ENCODE assay signal across 23 cellular contexts in the genomic region with DNA sequence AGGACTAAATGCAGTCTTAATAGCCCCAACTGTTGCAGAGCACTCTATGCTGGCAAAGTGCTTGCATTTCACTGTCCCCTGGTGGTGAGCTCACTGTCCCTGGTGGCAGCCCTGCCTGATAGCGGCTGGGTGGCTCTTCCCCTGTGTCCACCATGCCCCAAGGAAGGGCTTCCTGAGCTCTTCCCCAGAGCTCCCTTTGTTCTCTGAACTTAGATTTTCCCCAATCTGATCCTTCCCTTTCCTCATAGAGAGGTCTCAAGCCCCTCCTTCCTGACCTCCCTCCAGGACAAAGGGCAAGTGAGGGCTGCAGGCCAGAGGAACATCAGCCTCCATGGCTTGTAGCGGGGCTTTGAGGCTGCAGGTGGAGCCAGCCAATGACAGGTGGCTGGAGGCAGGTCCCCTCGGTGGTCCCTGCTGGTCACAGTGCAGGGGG. TPM values are rescaled to one million over a fixed set of nuclear protein-coding genes. Genes with fewer than 3 reads are reported as not detected.
A peak's percentile ranks its signal among the peaks of the same experiment; 100 is the strongest.
DNase-seq lines count a peak whose midpoint lies in the region; ATAC-seq and TF ChIP-seq lines count a peak whose summit lies in the region.
"Had no signal": no experiment of that assay in that cellular context is flagged by ENCODE, and none has a peak within 500 bp of the region (broad histone marks: within the 10 kb centered on the region; RNA-seq: fewer than 3 reads in every experiment).

No MANE protein-coding gene starts in this region.

- no peak overlapping the region for H3K56ac ChIP-seq in mesendoderm (ENCODE audit: low read length)

- no peak overlapping the region for H2BK120ac ChIP-seq in mesendoderm (ENCODE audit: low read depth, low read length)

- CTCF ChIA-PET in WTC11 (lab: Charles Lee): interaction anchor here (0.8 to 3.3 kb wide), 11 partner anchors 9 to 113 kb away, joined by 3 to 22 read pairs (median 6); no protein-coding TSS in a partner anchor

- H2BK5ac ChIP-seq in mesendoderm (ENCODE audit: low read length): no peak overlapping the region

- H3K9ac ChIP-seq in mesendoderm (ENCODE audit: low read length): no peak overlapping the region
- H3K9ac ChIP-seq: BLaER1 treated with 17β-estradiol and CSF1 and Interleukin-3, amounts not matched to agents 10 nM and 100 nM had no signal

- H3K27me3 ChIP-seq in mesendoderm (ENCODE audit: insufficient read depth, low read length, poor library complexity): no peaks in the 10 kb centered on the region
- H3K27me3 ChIP-seq: BLaER1 treated with 17β-estradiol and CSF1 and Interleukin-3, amounts not matched to agents 10 nM and 100 nM; Peyer's patch had no signal

- DNase-seq in ELF-1 (ENCODE audit: low read depth, low spot score): peak; percentile 17
- DNase-seq in HFF-Myc (ENCODE audit: extremely low read depth, low read depth): no peak
- no peak for DNase-seq in WTC11 (ENCODE audit: low spot score)
- DNase-seq in mesendoderm: peak; percentile 49
- DNase-seq in activated T-cell treated with anti-CD3 and anti-CD28 coated beads, Interleukin-2, amount 50 U/mL, for 24 hours: no peak
- DNase-seq in NCI-H1436 treated with DMSO at 0.1 percent for 48 hours (lab: John Stamatoyannopoulos, UW): no peak
- DNase-seq: activated CD8-positive, alpha-beta T cell treated with anti-CD3 and anti-CD28 coated beads for 36 hours; activated T-cell treated with anti-CD3 and anti-CD28 coated beads, Interleukin-2, amount 50 U/mL, for 72 hours; GF-D8; IMR-90; NCI-H1048; NCI-H69; nucleus accumbens; retina; stimulated activated CD4-positive, alpha-beta T cell treated with anti-CD3 and anti-CD28 coated beads, Interleukin-15, amount 100 ng/mL, for 24 hours had no signal

- H3K36me3 Mint-ChIP-seq in WTC11: no peaks in the 10 kb centered on the region
- no peaks in the 10 kb centered on the region for H3K36me3 Mint-ChIP-seq in activated T-cell treated with anti-CD3 and anti-CD28 coated beads, Interleukin-2, amount 50 U/mL, for 24 hours (ENCODE audit: low read depth)
- H3K36me3 Mint-ChIP-seq: activated naive CD8-positive, alpha-beta T cell; stimulated activated memory B cell treated with anti-CD40 and anti-IgM and Interleukin-4, amounts not matched to agents 10 μg/mL and 1 μg/mL and 100 μg/mL, for 72 hours had no signal

- no peak overlapping the region for H3K23ac ChIP-seq in mesendoderm (ENCODE audit: low read length)

- H3K27ac ChIP-seq in mesendoderm (ENCODE audit: low read depth, low read length): no peak overlapping the region
- H3K27ac ChIP-seq: BLaER1 treated with 17β-estradiol and CSF1 and Interleukin-3, amounts not matched to agents 10 nM and 100 nM; coronary artery; Peyer's patch; thoracic aorta had no signal

- H3K9me3 Mint-ChIP-seq in WTC11: no peaks in the 10 kb centered on the region
- no peaks in the 10 kb centered on the region for H3K9me3 Mint-ChIP-seq in activated T-cell treated with anti-CD3 and anti-CD28 coated beads, Interleukin-2, amount 50 U/mL, for 24 hours
- H3K9me3 Mint-ChIP-seq: activated CD8-positive, alpha-beta T cell treated with anti-CD3 and anti-CD28 coated beads for 36 hours; activated T-cell treated with anti-CD3 and anti-CD28 coated beads, Interleukin-2, amount 50 U/mL, for 72 hours; stimulated activated memory B cell treated with anti-CD40 and anti-IgM and Interleukin-4, amounts not matched to agents 10 μg/mL and 1 μg/mL and 100 μg/mL, for 72 hours had no signal

- H3K4me3 ChIP-seq in HFF-Myc (replicated peaks; ENCODE audit: low read depth, low read length) (no peak overlapping the region), mesendoderm (ENCODE audit: low read length) (no peak overlapping the region)
- H3K4me3 ChIP-seq: BLaER1 treated with 17β-estradiol and CSF1 and Interleukin-3, amounts not matched to agents 10 nM and 100 nM; coronary artery; Peyer's patch; thoracic aorta had no signal

- no CpG with 5 or more reads among the region's 3 CpGs for WGBS in mesendoderm (ENCODE audit: extremely low coverage, insufficient coverage, low lambda C conversion rate)

- no peak overlapping the region for H4K5ac ChIP-seq in mesendoderm (ENCODE audit: low read length)

- no peak overlapping the region for H3K27ac Mint-ChIP-seq in WTC11
- H3K27ac Mint-ChIP-seq in activated T-cell treated with anti-CD3 and anti-CD28 coated beads, Interleukin-2, amount 50 U/mL, for 24 hours: no peak overlapping the region
- H3K27ac Mint-ChIP-seq: activated CD8-positive, alpha-beta T cell treated with anti-CD3 and anti-CD28 coated beads for 36 hours; activated naive CD8-positive, alpha-beta T cell; activated T-cell treated with anti-CD3 and anti-CD28 coated beads, Interleukin-2, amount 50 U/mL, for 72 hours; stimulated activated memory B cell treated with anti-CD40 and anti-IgM and Interleukin-4, amounts not matched to agents 10 μg/mL and 1 μg/mL and 100 μg/mL, for 72 hours had no signal

- H3K4me1 Mint-ChIP-seq in WTC11: peaks cover 6% of the 10 kb centered on the region
- no peaks in the 10 kb centered on the region for H3K4me1 Mint-ChIP-seq in activated T-cell treated with anti-CD3 and anti-CD28 coated beads, Interleukin-2, amount 50 U/mL, for 24 hours (ENCODE audit: low read depth)
- H3K4me1 Mint-ChIP-seq: stimulated activated memory B cell treated with anti-CD40 and anti-IgM and Interleukin-4, amounts not matched to agents 10 μg/mL and 1 μg/mL and 100 μg/mL, for 72 hours had no signal

- ATAC-seq in WTC11 (peak; percentile 81), GM18870 (IDR thresholded peaks at IDR 0.05; ENCODE audit: unreplicated experiment) (no peak)
- no peak for ATAC-seq in activated CD4-positive, CD25-positive, alpha-beta regulatory T cell treated with anti-CD3 and anti-CD28 coated beads, Interleukin-2, amount 50 U/mL, for 24 hours
- ATAC-seq: activated CD8-positive, alpha-beta T cell treated with anti-CD3 and anti-CD28 coated beads for 36 hours; activated T-cell treated with anti-CD3 and anti-CD28 coated beads, Interleukin-2, amount 50 U/mL, for 72 hours; stimulated activated memory B cell treated with anti-CD40 and anti-IgM and Interleukin-4, amounts not matched to agents 10 μg/mL and 1 μg/mL and 100 μg/mL, for 72 hours had no signal

- no peak overlapping the region for H3K4me3 Mint-ChIP-seq in WTC11
- no peak overlapping the region for H3K4me3 Mint-ChIP-seq in activated T-cell treated with anti-CD3 and anti-CD28 coated beads, Interleukin-2, amount 50 U/mL, for 24 hours
- H3K4me3 Mint-ChIP-seq: activated CD8-positive, alpha-beta T cell treated with anti-CD3 and anti-CD28 coated beads for 36 hours; activated naive CD8-positive, alpha-beta T cell; activated T-cell treated with anti-CD3 and anti-CD28 coated beads, Interleukin-2, amount 50 U/mL, for 72 hours; stimulated activated memory B cell treated with anti-CD40 and anti-IgM and Interleukin-4, amounts not matched to agents 10 μg/mL and 1 μg/mL and 100 μg/mL, for 72 hours had no signal

- H3K4ac ChIP-seq in mesendoderm (ENCODE audit: low read depth, low read length): no peak overlapping the region

- H3K4me2 ChIP-seq in mesendoderm (ENCODE audit: low read length): no peak overlapping the region

- H3K18ac ChIP-seq in mesendoderm (ENCODE audit: low read length): no peak overlapping the region

- no peaks in the 10 kb centered on the region for H3K4me1 ChIP-seq in mesendoderm (ENCODE audit: control insufficient read depth, low read depth, low read length)
- H3K4me1 ChIP-seq: Peyer's patch had no signal

- POLR2A ChIA-PET in WTC11 (lab: Charles Lee): no interaction called here

- H4K8ac ChIP-seq in mesendoderm (ENCODE audit: low read depth, low read length): no peak overlapping the region

- H2AK5ac ChIP-seq in mesendoderm (ENCODE audit: low read length): no peak overlapping the region

- TF ChIP-seq CTCF in HFF-Myc (IDR thresholded peaks at IDR 0.05; ENCODE audit: low read depth, low read length, missing control alignments): peak; percentile 13
- no peak for TF ChIP-seq CTCF in WTC11 (IDR thresholded peaks at IDR 0.05)

- no peaks in the 10 kb centered on the region for H3K79me2 ChIP-seq in mesendoderm (ENCODE audit: control insufficient read depth, insufficient read depth, low read length)

- H3K27me3 Mint-ChIP-seq in WTC11 (ENCODE audit: low read depth): peaks cover 9% of the 10 kb centered on the region; the same call in 1 of the 2 replicates
- peaks cover 15% of the 10 kb centered on the region for H3K27me3 Mint-ChIP-seq in activated T-cell treated with anti-CD3 and anti-CD28 coated beads, Interleukin-2, amount 50 U/mL, for 24 hours

- no peaks in the 10 kb centered on the region for H3K79me1 ChIP-seq in mesendoderm (ENCODE audit: low read length)

- no peak overlapping the region for H2BK15ac ChIP-seq in mesendoderm (replicated peaks; ENCODE audit: low read depth)

- no peaks in the 10 kb centered on the region for H3K36me3 ChIP-seq in mesendoderm (ENCODE audit: control insufficient read depth, insufficient read depth, low read length)
- H3K36me3 ChIP-seq: BLaER1 treated with 17β-estradiol and CSF1 and Interleukin-3, amounts not matched to agents 10 nM and 100 nM; Peyer's patch; thoracic aorta had no signal

TF ChIP-seq in WTC11, 78 proteins besides CTCF, POLR2A, EP300 and RAD21 (continues in another document):
- TF ChIP-seq ATF1 (CRISPR knock-in tag; IDR thresholded peaks at IDR 0.05) (no peak), NFYB (CRISPR knock-in tag; conservative IDR thresholded peaks at IDR 0.05; ENCODE audit: low read depth) (peak; percentile 59), ZNF219 (CRISPR knock-in tag; IDR thresholded peaks at IDR 0.05; ENCODE audit: borderline replicate concordance) (no peak), TEAD1 (CRISPR knock-in tag; IDR thresholded peaks at IDR 0.05) (no peak)
- TF ChIP-seq, protein P1, sequence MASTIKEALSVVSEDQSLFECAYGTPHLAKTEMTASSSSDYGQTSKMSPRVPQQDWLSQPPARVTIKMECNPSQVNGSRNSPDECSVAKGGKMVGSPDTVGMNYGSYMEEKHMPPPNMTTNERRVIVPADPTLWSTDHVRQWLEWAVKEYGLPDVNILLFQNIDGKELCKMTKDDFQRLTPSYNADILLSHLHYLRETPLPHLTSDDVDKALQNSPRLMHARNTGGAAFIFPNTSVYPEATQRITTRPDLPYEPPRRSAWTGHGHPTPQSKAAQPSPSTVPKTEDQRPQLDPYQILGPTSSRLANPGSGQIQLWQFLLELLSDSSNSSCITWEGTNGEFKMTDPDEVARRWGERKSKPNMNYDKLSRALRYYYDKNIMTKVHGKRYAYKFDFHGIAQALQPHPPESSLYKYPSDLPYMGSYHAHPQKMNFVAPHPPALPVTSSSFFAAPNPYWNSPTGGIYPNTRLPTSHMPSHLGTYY (CRISPR knock-in tag; IDR thresholded peaks at IDR 0.05): no peak

RNA-seq across cellular contexts. Expression of a gene that starts 17.0 kb away (rescaled TPM):
- total RNA-seq in WTC11 (2021): 0.07 TPM in 1 of 3 replicates, not detected in the others
- 0.10 TPM for polyA plus RNA-seq in mesendoderm (2013, experiment 1 of 2)
- polyA plus RNA-seq in mesendoderm (2013, experiment 2 of 2): 0.06 TPM
- total RNA-seq: activated CD8-positive, alpha-beta T cell treated with anti-CD3 and anti-CD28 coated beads for 36 hours; activated T-cell treated with anti-CD3 and anti-CD28 coated beads, Interleukin-2, amount 50 U/mL, for 72 hours; IMR-90; Peyer's patch had no signal
- polyA plus RNA-seq: IMR-90 had no signal

Comparison
In these comparisons a context has a peak if more than half of its experiments do, and no peak if none do; other contexts are left out.
1. DNase-seq: peak in ELF-1 (single experiment) and mesendoderm (single experiment); none in HFF-Myc (single experiment), WTC11 (single experiment), activated T-cell treated with anti-CD3 and anti-CD28 coated beads, Interleukin-2, amount 50 U/mL, for 24 hours (single experiment) and NCI-H1436 treated with DMSO at 0.1 percent for 48 hours (single experiment).